Comparison of ENCODE assay signal across 8 cellular contexts in the genomic region with DNA sequence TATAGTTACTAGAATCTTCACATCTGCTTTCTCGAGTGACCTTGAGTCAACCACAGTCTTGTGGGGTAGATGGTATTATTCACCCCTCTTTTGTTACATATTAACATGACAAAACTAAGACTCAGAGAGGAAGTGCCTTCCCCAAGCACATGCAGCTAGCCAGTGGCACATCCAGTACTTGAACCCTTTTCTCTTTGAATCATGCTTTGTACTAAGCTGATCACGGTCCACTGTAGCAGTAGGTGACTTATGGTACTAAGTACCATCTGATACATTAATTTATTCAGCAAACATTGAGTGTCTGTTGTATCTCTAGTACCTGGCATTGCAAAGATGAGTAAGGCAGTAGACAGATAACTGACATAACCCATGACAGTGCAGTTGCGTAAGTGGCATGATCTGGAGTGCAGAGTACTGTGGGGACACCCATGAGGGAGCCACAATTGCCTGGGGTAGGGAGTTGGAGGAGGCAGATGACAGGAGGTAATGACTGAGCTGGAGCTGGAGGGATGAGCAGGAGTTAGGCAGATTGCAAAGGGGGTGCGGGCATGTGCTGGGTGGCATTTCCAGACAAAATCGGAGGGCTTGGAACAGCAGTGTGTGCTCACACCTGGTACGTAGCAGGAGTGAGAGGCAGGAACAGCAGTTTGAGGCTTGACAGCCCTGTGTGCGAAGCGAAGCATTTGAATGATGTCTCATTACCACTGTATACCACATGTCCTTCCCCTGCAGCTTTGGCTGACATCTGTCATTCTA. TPM values are rescaled to one million over a fixed set of nuclear protein-coding genes. Genes with fewer than 3 reads are reported as not detected.
A peak's percentile ranks its signal among the peaks of the same experiment; 100 is the strongest.
DNase-seq lines count a peak whose midpoint lies in the region; ATAC-seq and TF ChIP-seq lines count a peak whose summit lies in the region.

No MANE protein-coding gene starts in this region.

- intact Hi-C loops in colonic mucosa (cut with DNase I), result no loop called here

- CTCF ChIA-PET in activated CD8-positive, alpha-beta memory T cell treated with anti-CD3 and anti-CD28 coated beads, Interleukin-2, amount 10 ng/mL, durations not matched to agents 7 days and 5 days (lab: Charles Lee), result no interaction called here

- no peaks in the 10 kb centered on the region for H3K27me3 ChIP-seq in colonic mucosa

- DNase-seq in colonic mucosa (peak; percentile 28), foreskin melanocyte (no peak)
- DNase-seq in stimulated activated CD4-positive, alpha-beta T cell treated with anti-CD3 and anti-CD28 coated beads, Interleukin-12 subunit alpha, Interleukin-12 subunit beta, amount 100 ng/mL, for 4 hours, result no peak
- no peak for DNase-seq in activated CD8-positive, alpha-beta memory T cell treated with anti-CD3 and anti-CD28 coated beads, Interleukin-2, amount 10 ng/mL, durations not matched to agents 7 days and 5 days
- no peak for DNase-seq in activated CD4-positive, alpha-beta T cell treated with anti-CD3 and anti-CD28 coated beads for 48 hours

- ATAC-seq in GM19452 (IDR thresholded peaks at IDR 0.05; ENCODE audit: unreplicated experiment), result peak; percentile 92
- ATAC-seq in HG03457 (IDR thresholded peaks at IDR 0.05; ENCODE audit: unreplicated experiment), result peak; percentile 91
- no peak for ATAC-seq in activated CD8-positive, alpha-beta memory T cell treated with anti-CD3 and anti-CD28 coated beads, Interleukin-2, amount 10 ng/mL, durations not matched to agents 7 days and 5 days

- no peaks in the 10 kb centered on the region for H3K36me3 ChIP-seq in colonic mucosa

- H3K27me3 Mint-ChIP-seq in activated CD8-positive, alpha-beta memory T cell treated with anti-CD3 and anti-CD28 coated beads, Interleukin-2, amount 10 ng/mL, durations not matched to agents 7 days and 5 days, result no peaks in the 10 kb centered on the region

- peaks cover 4% of the 10 kb centered on the region for H3K36me3 Mint-ChIP-seq in activated CD8-positive, alpha-beta memory T cell treated with anti-CD3 and anti-CD28 coated beads, Interleukin-2, amount 10 ng/mL, durations not matched to agents 7 days and 5 days

- no peak overlapping the region for H3K4me3 ChIP-seq in colonic mucosa

- no peaks in the 10 kb centered on the region for H3K9me3 ChIP-seq in colonic mucosa

- H3K4me1 Mint-ChIP-seq in activated CD8-positive, alpha-beta memory T cell treated with anti-CD3 and anti-CD28 coated beads, Interleukin-2, amount 10 ng/mL, durations not matched to agents 7 days and 5 days, result peaks cover 52% of the 10 kb centered on the region

- no peak for TF ChIP-seq CTCF in C4-2B (conservative IDR thresholded peaks at IDR 0.05)
- no peak for TF ChIP-seq CTCF in colonic mucosa (IDR thresholded peaks at IDR 0.05)

- H3K4me1 ChIP-seq in colonic mucosa, result peaks cover 26% of the 10 kb centered on the region

- H3K9ac ChIP-seq in colonic mucosa (ENCODE audit: low read depth in 2 of 2, low read length in 2 of 2), result peak overlapping the region in 1 of 2 donors; percentile 52

- no peaks in the 10 kb centered on the region for H3K9me3 Mint-ChIP-seq in activated CD8-positive, alpha-beta memory T cell treated with anti-CD3 and anti-CD28 coated beads, Interleukin-2, amount 10 ng/mL, durations not matched to agents 7 days and 5 days (ENCODE audit: low read depth)

- peak overlapping the region; percentile 59 for H3K27ac ChIP-seq in C4-2B
- no peak overlapping the region for H3K27ac ChIP-seq in colonic mucosa

- H3K4me3 Mint-ChIP-seq in activated CD8-positive, alpha-beta memory T cell treated with anti-CD3 and anti-CD28 coated beads, Interleukin-2, amount 10 ng/mL, durations not matched to agents 7 days and 5 days, result no peak overlapping the region

- H3K27ac Mint-ChIP-seq in activated CD8-positive, alpha-beta memory T cell treated with anti-CD3 and anti-CD28 coated beads, Interleukin-2, amount 10 ng/mL, durations not matched to agents 7 days and 5 days, result no peak overlapping the region

RNA-seq across cellular contexts. Expression of a gene that starts 29.8 kb away (rescaled TPM):
- 10 to 100 TPM; 39.6 to 69.0 TPM for total RNA-seq in colonic mucosa
- total RNA-seq in activated CD8-positive, alpha-beta memory T cell treated with anti-CD3 and anti-CD28 coated beads, Interleukin-2, amount 10 ng/mL, durations not matched to agents 7 days and 5 days, result 10 to 100 TPM; 50.7 to 70.3 TPM
